Comparison of ENCODE assay signal across 8 cellular contexts in genomic region chr15:75727851-75728715, GRCh38. TPM values are rescaled to one million over a fixed set of nuclear protein-coding genes. Genes with fewer than 3 reads are reported as not detected.
DNase-seq lines count a peak whose midpoint lies in the region; ATAC-seq and TF ChIP-seq lines count a peak whose summit lies in the region.

No MANE protein-coding gene starts in this region.

- H3K9me3 ChIP-seq in SJCRH30 (replicated peaks), result no peaks in the 10 kb centered on the region

- H3K27me3 ChIP-seq in H7 (ENCODE audit: control insufficient read depth, insufficient read depth, low read length) (no peaks in the 10 kb centered on the region), SJCRH30 (no peaks in the 10 kb centered on the region)

- TF ChIP-seq POLR2A in GM18505 (IDR thresholded peaks at IDR 0.05; ENCODE audit: borderline replicate concordance, extremely low read depth, insufficient read depth, insufficient read length), result no peak

- ATAC-seq in GM18505 (IDR thresholded peaks at IDR 0.05; ENCODE audit: unreplicated experiment), result no peak
- no peak for ATAC-seq in GM21381 (IDR thresholded peaks at IDR 0.05; ENCODE audit: unreplicated experiment)

- no peak overlapping the region for H3K4me3 ChIP-seq in H7 (ENCODE audit: insufficient read depth, low read depth, low read length)
- no peak overlapping the region for H3K4me3 ChIP-seq in SJCRH30

- H3K36me3 ChIP-seq in H7 (replicated peaks; ENCODE audit: control insufficient read depth, insufficient read depth, low read length) (no peaks in the 10 kb centered on the region), SJCRH30 (no peaks in the 10 kb centered on the region)

- H3K27ac ChIP-seq in SJCRH30, result no peak overlapping the region

- H3K4me1 ChIP-seq in SJCRH30, result peaks cover 14% of the 10 kb centered on the region

- DNase-seq in AG08396 (ENCODE audit: low spot score), result peak; percentile 56
- DNase-seq in H7, result peak; percentile 92
- peak; percentile 69 to 80 for DNase-seq in SJCRH30
- peak; percentile 75 for DNase-seq in activated naive CD4-positive, alpha-beta T cell treated with anti-CD3 and anti-CD28 coated beads, Interleukin-2, amount 50 U/mL, for 16 hours
- DNase-seq in hepatic stellate cell (ENCODE audit: low spot score), result peak; percentile 67
- peak; percentile 48 to 60 (median 54) for DNase-seq in stimulated activated CD4-positive, alpha-beta T cell treated with anti-CD3 and anti-CD28 coated beads, Interleukin-1b, Interleukin-23, amount 100 ng/mL, for 24 hours (ENCODE audit: low read depth in 4 of 4, low spot score in 1 of 4)

RNA-seq across cellular contexts. Expression of gene CSPG4, which starts 15.4 kb away (rescaled TPM):
- total RNA-seq in H7 (2014; rRNA removed; shearing (Covaris generic)), result 4.3 and 5.0 TPM in 2 replicates
- 10.4 and 11.1 TPM in 2 replicates for total RNA-seq in SJCRH30 (2014; rRNA removed; shearing (Covaris generic))
